In the genomic region with DNA sequence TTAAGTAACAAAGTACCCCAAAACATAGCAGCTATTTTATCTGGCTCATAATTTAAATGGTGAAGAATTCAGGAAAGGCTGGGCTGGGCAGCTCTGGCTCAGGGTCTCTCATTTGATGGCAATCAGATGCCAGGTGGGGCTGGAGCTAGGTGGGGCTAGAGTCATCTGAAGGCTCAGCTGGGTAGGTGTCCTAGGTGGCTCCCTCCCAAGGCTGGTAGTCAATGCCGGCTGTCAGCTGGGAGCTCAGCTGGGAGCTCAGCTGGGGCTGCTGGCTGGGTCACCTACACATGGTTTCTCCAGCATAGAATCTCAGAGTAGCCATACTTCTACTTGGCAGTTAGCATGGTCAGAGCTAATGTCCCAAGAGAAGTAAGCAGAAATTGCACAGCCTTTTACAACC, we compare ENCODE assay signal across 22 cellular contexts.
"Had no signal": no experiment of that assay in that cellular context is flagged by ENCODE, and none has a peak within 500 bp of the region (broad histone marks: within the 10 kb centered on the region; RNA-seq: fewer than 3 reads in every experiment).

No MANE protein-coding gene starts in this region.

- H3K27ac ChIP-seq: brain microvascular endothelial cell, coronary artery, esophagus muscularis mucosa, left lung, prostate gland, upper lobe of left lung, WERI-Rb-1 had no signal

- H3K27ac Mint-ChIP-seq: activated CD4-positive, alpha-beta T cell treated with anti-CD3 and anti-CD28 coated beads for 36 hours; activated CD8-positive, alpha-beta T cell treated with anti-CD3 and anti-CD28 coated beads for 36 hours; activated naive CD8-positive, alpha-beta T cell treated with anti-CD3 and anti-CD28 coated beads, Interleukin-2, amount 10 ng/mL, durations not matched to agents 7 days and 5 days; T-helper 17 cell had no signal

- H3K27me3 Mint-ChIP-seq: activated CD4-positive, alpha-beta T cell treated with anti-CD3 and anti-CD28 coated beads for 36 hours; activated CD8-positive, alpha-beta T cell treated with anti-CD3 and anti-CD28 coated beads for 36 hours; activated naive CD8-positive, alpha-beta T cell treated with anti-CD3 and anti-CD28 coated beads, Interleukin-2, amount 10 ng/mL, durations not matched to agents 7 days and 5 days; central memory CD8-positive, alpha-beta T cell; T-helper 17 cell had no signal

- FAIRE-seq: kidney, small intestine had no signal

- H3K4me3 Mint-ChIP-seq: activated CD4-positive, alpha-beta T cell treated with anti-CD3 and anti-CD28 coated beads for 36 hours; activated CD8-positive, alpha-beta T cell treated with anti-CD3 and anti-CD28 coated beads for 36 hours; activated naive CD8-positive, alpha-beta T cell treated with anti-CD3 and anti-CD28 coated beads, Interleukin-2, amount 10 ng/mL, durations not matched to agents 7 days and 5 days; activated T-cell treated with anti-CD3 and anti-CD28 coated beads, Interleukin-2, amount 50 U/mL, for 4 hours; central memory CD8-positive, alpha-beta T cell; T-helper 17 cell had no signal

- H3K9me3 ChIP-seq: esophagus muscularis mucosa, left lung, prostate gland, upper lobe of left lung had no signal

- DNase-seq: activated CD4-positive, alpha-beta T cell treated with anti-CD3 and anti-CD28 coated beads for 36 hours; activated CD8-positive, alpha-beta T cell treated with anti-CD3 and anti-CD28 coated beads for 36 hours; activated effector memory CD4-positive, alpha-beta T cell treated with anti-CD3 and anti-CD28 coated beads, Interleukin-2, amount 50 U/mL, for 16 hours; activated naive CD8-positive, alpha-beta T cell treated with anti-CD3 and anti-CD28 coated beads, Interleukin-2, amount 10 ng/mL, durations not matched to agents 7 days and 5 days; activated T-cell treated with anti-CD3 and anti-CD28 coated beads, Interleukin-2, amount 50 U/mL, for 4 hours; brain microvascular endothelial cell; hypothalamus; kidney; left lung; mesenchymal stem cell; right cardiac atrium; stimulated activated CD4-positive, alpha-beta T cell treated with anti-CD3 and anti-CD28 coated beads, Interleukin-4, amount 100 ng/mL, for 4 hours; stimulated activated CD8-positive, alpha-beta memory T cell treated with anti-CD3 and anti-CD28 coated beads, Interleukin-4, amount 100 ng/mL, for 48 hours; stimulated activated naive CD4-positive, alpha-beta T cell treated with Interleukin-2 at 50 U/mL for 16 hours; T-helper 17 cell; upper lobe of left lung; WERI-Rb-1 had no signal

- H3K36me3 ChIP-seq: brain microvascular endothelial cell, esophagus muscularis mucosa, left lung, prostate gland, upper lobe of left lung, WERI-Rb-1 had no signal

- H3K27me3 ChIP-seq: brain microvascular endothelial cell, esophagus muscularis mucosa, left lung, upper lobe of left lung had no signal

- ATAC-seq: activated CD4-positive, alpha-beta T cell treated with anti-CD3 and anti-CD28 coated beads for 36 hours; activated CD8-positive, alpha-beta T cell treated with anti-CD3 and anti-CD28 coated beads for 36 hours; activated T-cell treated with anti-CD3 and anti-CD28 coated beads, Interleukin-2, amount 50 U/mL, for 4 hours; left lung; right cardiac atrium; T-helper 17 cell had no signal

- H3K4me3 ChIP-seq: coronary artery, esophagus muscularis mucosa, left lung, prostate gland, upper lobe of left lung had no signal

- H3K9me3 Mint-ChIP-seq: activated CD8-positive, alpha-beta T cell treated with anti-CD3 and anti-CD28 coated beads for 36 hours; activated naive CD8-positive, alpha-beta T cell treated with anti-CD3 and anti-CD28 coated beads, Interleukin-2, amount 10 ng/mL, durations not matched to agents 7 days and 5 days; activated T-cell treated with anti-CD3 and anti-CD28 coated beads, Interleukin-2, amount 50 U/mL, for 4 hours; central memory CD8-positive, alpha-beta T cell had no signal

- H3K4me1 ChIP-seq: esophagus muscularis mucosa, left lung, prostate gland had no signal
